In genomic region chr11:92311616-92312449, GRCh38 we compare ENCODE assay signal across 1 cellular context.
TF ChIP-seq lines count a peak whose summit lies in the region.

No MANE protein-coding gene starts in this region.

TF ChIP-seq in H1, 55 proteins besides CTCF, POLR2A, EP300 and RAD21:
- TF ChIP-seq, protein P1, sequence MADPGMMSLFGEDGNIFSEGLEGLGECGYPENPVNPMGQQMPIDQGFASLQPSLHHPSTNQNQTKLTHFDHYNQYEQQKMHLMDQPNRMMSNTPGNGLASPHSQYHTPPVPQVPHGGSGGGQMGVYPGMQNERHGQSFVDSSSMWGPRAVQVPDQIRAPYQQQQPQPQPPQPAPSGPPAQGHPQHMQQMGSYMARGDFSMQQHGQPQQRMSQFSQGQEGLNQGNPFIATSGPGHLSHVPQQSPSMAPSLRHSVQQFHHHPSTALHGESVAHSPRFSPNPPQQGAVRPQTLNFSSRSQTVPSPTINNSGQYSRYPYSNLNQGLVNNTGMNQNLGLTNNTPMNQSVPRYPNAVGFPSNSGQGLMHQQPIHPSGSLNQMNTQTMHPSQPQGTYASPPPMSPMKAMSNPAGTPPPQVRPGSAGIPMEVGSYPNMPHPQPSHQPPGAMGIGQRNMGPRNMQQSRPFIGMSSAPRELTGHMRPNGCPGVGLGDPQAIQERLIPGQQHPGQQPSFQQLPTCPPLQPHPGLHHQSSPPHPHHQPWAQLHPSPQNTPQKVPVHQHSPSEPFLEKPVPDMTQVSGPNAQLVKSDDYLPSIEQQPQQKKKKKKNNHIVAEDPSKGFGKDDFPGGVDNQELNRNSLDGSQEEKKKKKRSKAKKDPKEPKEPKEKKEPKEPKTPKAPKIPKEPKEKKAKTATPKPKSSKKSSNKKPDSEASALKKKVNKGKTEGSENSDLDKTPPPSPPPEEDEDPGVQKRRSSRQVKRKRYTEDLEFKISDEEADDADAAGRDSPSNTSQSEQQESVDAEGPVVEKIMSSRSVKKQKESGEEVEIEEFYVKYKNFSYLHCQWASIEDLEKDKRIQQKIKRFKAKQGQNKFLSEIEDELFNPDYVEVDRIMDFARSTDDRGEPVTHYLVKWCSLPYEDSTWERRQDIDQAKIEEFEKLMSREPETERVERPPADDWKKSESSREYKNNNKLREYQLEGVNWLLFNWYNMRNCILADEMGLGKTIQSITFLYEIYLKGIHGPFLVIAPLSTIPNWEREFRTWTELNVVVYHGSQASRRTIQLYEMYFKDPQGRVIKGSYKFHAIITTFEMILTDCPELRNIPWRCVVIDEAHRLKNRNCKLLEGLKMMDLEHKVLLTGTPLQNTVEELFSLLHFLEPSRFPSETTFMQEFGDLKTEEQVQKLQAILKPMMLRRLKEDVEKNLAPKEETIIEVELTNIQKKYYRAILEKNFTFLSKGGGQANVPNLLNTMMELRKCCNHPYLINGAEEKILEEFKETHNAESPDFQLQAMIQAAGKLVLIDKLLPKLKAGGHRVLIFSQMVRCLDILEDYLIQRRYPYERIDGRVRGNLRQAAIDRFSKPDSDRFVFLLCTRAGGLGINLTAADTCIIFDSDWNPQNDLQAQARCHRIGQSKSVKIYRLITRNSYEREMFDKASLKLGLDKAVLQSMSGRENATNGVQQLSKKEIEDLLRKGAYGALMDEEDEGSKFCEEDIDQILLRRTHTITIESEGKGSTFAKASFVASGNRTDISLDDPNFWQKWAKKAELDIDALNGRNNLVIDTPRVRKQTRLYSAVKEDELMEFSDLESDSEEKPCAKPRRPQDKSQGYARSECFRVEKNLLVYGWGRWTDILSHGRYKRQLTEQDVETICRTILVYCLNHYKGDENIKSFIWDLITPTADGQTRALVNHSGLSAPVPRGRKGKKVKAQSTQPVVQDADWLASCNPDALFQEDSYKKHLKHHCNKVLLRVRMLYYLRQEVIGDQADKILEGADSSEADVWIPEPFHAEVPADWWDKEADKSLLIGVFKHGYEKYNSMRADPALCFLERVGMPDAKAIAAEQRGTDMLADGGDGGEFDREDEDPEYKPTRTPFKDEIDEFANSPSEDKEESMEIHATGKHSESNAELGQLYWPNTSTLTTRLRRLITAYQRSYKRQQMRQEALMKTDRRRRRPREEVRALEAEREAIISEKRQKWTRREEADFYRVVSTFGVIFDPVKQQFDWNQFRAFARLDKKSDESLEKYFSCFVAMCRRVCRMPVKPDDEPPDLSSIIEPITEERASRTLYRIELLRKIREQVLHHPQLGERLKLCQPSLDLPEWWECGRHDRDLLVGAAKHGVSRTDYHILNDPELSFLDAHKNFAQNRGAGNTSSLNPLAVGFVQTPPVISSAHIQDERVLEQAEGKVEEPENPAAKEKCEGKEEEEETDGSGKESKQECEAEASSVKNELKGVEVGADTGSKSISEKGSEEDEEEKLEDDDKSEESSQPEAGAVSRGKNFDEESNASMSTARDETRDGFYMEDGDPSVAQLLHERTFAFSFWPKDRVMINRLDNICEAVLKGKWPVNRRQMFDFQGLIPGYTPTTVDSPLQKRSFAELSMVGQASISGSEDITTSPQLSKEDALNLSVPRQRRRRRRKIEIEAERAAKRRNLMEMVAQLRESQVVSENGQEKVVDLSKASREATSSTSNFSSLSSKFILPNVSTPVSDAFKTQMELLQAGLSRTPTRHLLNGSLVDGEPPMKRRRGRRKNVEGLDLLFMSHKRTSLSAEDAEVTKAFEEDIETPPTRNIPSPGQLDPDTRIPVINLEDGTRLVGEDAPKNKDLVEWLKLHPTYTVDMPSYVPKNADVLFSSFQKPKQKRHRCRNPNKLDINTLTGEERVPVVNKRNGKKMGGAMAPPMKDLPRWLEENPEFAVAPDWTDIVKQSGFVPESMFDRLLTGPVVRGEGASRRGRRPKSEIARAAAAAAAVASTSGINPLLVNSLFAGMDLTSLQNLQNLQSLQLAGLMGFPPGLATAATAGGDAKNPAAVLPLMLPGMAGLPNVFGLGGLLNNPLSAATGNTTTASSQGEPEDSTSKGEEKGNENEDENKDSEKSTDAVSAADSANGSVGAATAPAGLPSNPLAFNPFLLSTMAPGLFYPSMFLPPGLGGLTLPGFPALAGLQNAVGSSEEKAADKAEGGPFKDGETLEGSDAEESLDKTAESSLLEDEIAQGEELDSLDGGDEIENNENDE (IDR thresholded peaks at IDR 0.05; ENCODE audit: insufficient replicate concordance, low read length) = peak; percentile 97
- TF ChIP-seq SRF (IDR thresholded peaks at IDR 0.05; ENCODE audit: low read depth, low read length) (no peak), BACH1 (IDR thresholded peaks at IDR 0.05; ENCODE audit: low read length) (0 out of 2 replicates have a peak, but pooled peaks have one; percentile 35), SAP30 (IDR thresholded peaks at IDR 0.05; ENCODE audit: insufficient read depth, insufficient replicate concordance, low read length) (no peak), YY1 (IDR thresholded peaks at IDR 0.05; ENCODE audit: low read depth, low read length) (no peak), HDAC6 (IDR thresholded peaks at IDR 0.05; ENCODE audit: low read depth, low read length) (no peak), SIX5 (IDR thresholded peaks at IDR 0.05; ENCODE audit: low read depth, low read length) (no peak), SP4 (IDR thresholded peaks at IDR 0.05; ENCODE audit: low read length) (no peak), KDM5A (IDR thresholded peaks at IDR 0.05; ENCODE audit: low read length) (no peak), RNF2 (IDR thresholded peaks at IDR 0.05; ENCODE audit: borderline replicate concordance, low read depth, low read length, missing control alignments, poor library complexity, severe bottlenecking) (no peak), POU5F1 (IDR thresholded peaks at IDR 0.05; ENCODE audit: low read depth, low read length) (peak; percentile 94), EGR1 (IDR thresholded peaks at IDR 0.05; ENCODE audit: borderline replicate concordance, low read depth, low read length) (no peak), BCL11A (IDR thresholded peaks at IDR 0.05; ENCODE audit: low read depth in 2 of 2, low read length in 2 of 2) (peak in 1 of 2 experiments; percentile 38), MAX (IDR thresholded peaks at IDR 0.05) (no peak), TEAD4 (IDR thresholded peaks at IDR 0.05; ENCODE audit: low read depth, low read length) (no peak), JUN (IDR thresholded peaks at IDR 0.05; ENCODE audit: low read depth, low read length) (no peak), HDAC2 (IDR thresholded peaks at IDR 0.05; ENCODE audit: borderline replicate concordance in 1 of 2, low read depth in 2 of 2, low read length in 2 of 2) (peak; percentile 41 to 94; a peak in 3 of 4 replicates), RBBP5 (IDR thresholded peaks at IDR 0.05; ENCODE audit: borderline replicate concordance, low read depth, low read length) (no peak), RFX5 (IDR thresholded peaks at IDR 0.05; ENCODE audit: borderline replicate concordance, low read depth, low read length) (no peak), NANOG (IDR thresholded peaks at IDR 0.05; ENCODE audit: insufficient read depth, low read depth, low read length, poor library complexity, severe bottlenecking) (peak; percentile 92), CBX5 (IDR thresholded peaks at IDR 0.05; ENCODE audit: low read depth, low read length) (no peak), SP1 (IDR thresholded peaks at IDR 0.05; ENCODE audit: low read depth, low read length) (no peak), MAFK (IDR thresholded peaks at IDR 0.05; ENCODE audit: low read depth, low read length) (no peak), GTF2F1 (IDR thresholded peaks at IDR 0.05; ENCODE audit: borderline replicate concordance, low read depth, low read length) (no peak), TCF12 (IDR thresholded peaks at IDR 0.05; ENCODE audit: low read depth, low read length) (0 out of 2 replicates have a peak, but pooled peaks have one; percentile 52), GABPA (IDR thresholded peaks at IDR 0.05; ENCODE audit: borderline replicate concordance, insufficient read depth, low read length) (no peak)
- TF ChIP-seq, protein P2, sequence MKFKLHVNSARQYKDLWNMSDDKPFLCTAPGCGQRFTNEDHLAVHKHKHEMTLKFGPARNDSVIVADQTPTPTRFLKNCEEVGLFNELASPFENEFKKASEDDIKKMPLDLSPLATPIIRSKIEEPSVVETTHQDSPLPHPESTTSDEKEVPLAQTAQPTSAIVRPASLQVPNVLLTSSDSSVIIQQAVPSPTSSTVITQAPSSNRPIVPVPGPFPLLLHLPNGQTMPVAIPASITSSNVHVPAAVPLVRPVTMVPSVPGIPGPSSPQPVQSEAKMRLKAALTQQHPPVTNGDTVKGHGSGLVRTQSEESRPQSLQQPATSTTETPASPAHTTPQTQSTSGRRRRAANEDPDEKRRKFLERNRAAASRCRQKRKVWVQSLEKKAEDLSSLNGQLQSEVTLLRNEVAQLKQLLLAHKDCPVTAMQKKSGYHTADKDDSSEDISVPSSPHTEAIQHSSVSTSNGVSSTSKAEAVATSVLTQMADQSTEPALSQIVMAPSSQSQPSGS (IDR thresholded peaks at IDR 0.05; ENCODE audit: low read length) = peak; percentile 69; the same call in 1 of the 2 replicates
TF ChIP-seq in H1: peak in this region for 8.
